In genomic region chr9:106880081-106880480, GRCh38 we compare ENCODE assay signal across 15 cellular contexts. TPM values are rescaled to one million over a fixed set of nuclear protein-coding genes. Genes with fewer than 3 reads are reported as not detected.
DNase-seq lines count a peak whose midpoint lies in the region; ATAC-seq, FAIRE-seq and TF ChIP-seq lines count a peak whose summit lies in the region.
"Had no signal": no experiment of that assay in that cellular context is flagged by ENCODE, and none has a peak within 500 bp of the region (broad histone marks: within the 10 kb centered on the region; RNA-seq: fewer than 3 reads in every experiment).

No MANE protein-coding gene starts in this region.

- H3K36me3 Mint-ChIP-seq in activated T-cell treated with anti-CD3 and anti-CD28 coated beads, Interleukin-2, amount 50 U/mL, for 4 hours (ENCODE audit: insufficient read depth) = no peaks in the 10 kb centered on the region

- no peak overlapping the region for H3K9ac ChIP-seq in keratinocyte (ENCODE audit: control insufficient read depth, extremely low read depth, insufficient read depth, low read length)
- no peak overlapping the region for H3K9ac ChIP-seq in skeletal muscle tissue (ENCODE audit: low read depth in 1 of 3, low read length in 3 of 3)

- H3K9me3 ChIP-seq in keratinocyte (ENCODE audit: control insufficient read depth, low read depth, low read length) = no peaks in the 10 kb centered on the region
- no peaks in the 10 kb centered on the region for H3K9me3 ChIP-seq in skeletal muscle tissue (ENCODE audit: control insufficient read depth in 3 of 3, low read length in 3 of 3)
- H3K9me3 ChIP-seq in testis = no peaks in the 10 kb centered on the region
- H3K9me3 ChIP-seq: Caco-2 had no signal

- ATAC-seq in activated T-cell treated with anti-CD3 and anti-CD28 coated beads, Interleukin-2, amount 50 U/mL, for 4 hours = no peak
- ATAC-seq: stimulated activated naive CD8-positive, alpha-beta T cell treated with anti-CD3 and anti-CD28 coated beads, Interleukin-15, Interleukin-2, amounts not matched to agents 100 U/mL and 50 U/mL, for 24 hours had no signal

- H3K36me3 ChIP-seq in keratinocyte (ENCODE audit: control insufficient read depth in 2 of 2, extremely low read depth in 1 of 2, insufficient read depth in 2 of 2, low read length in 2 of 2) = peaks cover 0 to 5% of the 10 kb centered on the region in 2 experiments
- H3K36me3 ChIP-seq in skeletal muscle tissue (ENCODE audit: control insufficient read depth in 3 of 3, insufficient read depth in 3 of 3, low read length in 3 of 3) = no peaks in the 10 kb centered on the region
- no peaks in the 10 kb centered on the region for H3K36me3 ChIP-seq in testis (ENCODE audit: low read depth, missing control alignments)
- no peaks in the 10 kb centered on the region for H3K36me3 ChIP-seq in H7 (replicated peaks; ENCODE audit: control insufficient read depth, insufficient read depth, low read length)

- H3K9me3 Mint-ChIP-seq in activated T-cell treated with anti-CD3 and anti-CD28 coated beads, Interleukin-2, amount 50 U/mL, for 4 hours = no peaks in the 10 kb centered on the region

- H3K4me1 ChIP-seq in keratinocyte (ENCODE audit: control insufficient read depth, extremely low read depth, insufficient read depth, low read length) (peaks cover 58% of the 10 kb centered on the region), skeletal muscle tissue (ENCODE audit: control insufficient read depth in 3 of 3, insufficient read depth in 3 of 3, low read length in 3 of 3) (peaks cover 57 to 63% (median 58%) of the 10 kb centered on the region in 3 donors), testis (peaks cover 39% of the 10 kb centered on the region)

- H2AFZ ChIP-seq in keratinocyte (ENCODE audit: control insufficient read depth, low read length) = no peak overlapping the region

- dilution Hi-C loops in keratinocyte (cut with MboI; ENCODE audit: extremely low pct_ligation_motif_present, low sequenced_read_pairs) = no loop called here

- no peaks in the 10 kb centered on the region for H3K27me3 Mint-ChIP-seq in activated T-cell treated with anti-CD3 and anti-CD28 coated beads, Interleukin-2, amount 50 U/mL, for 4 hours (ENCODE audit: low read depth)

- peaks cover 82% of the 10 kb centered on the region for H3K79me2 ChIP-seq in keratinocyte (ENCODE audit: control insufficient read depth, insufficient read depth, low read length)

- H3K27ac ChIP-seq in dorsolateral prefrontal cortex = peak overlapping the region; percentile 59 to 95 (median 86)
- H3K27ac ChIP-seq in keratinocyte (ENCODE audit: control insufficient read depth, insufficient read depth, low read length) = peak overlapping the region; percentile 70
- H3K27ac ChIP-seq in skeletal muscle tissue (ENCODE audit: low read depth, low read length) = peak overlapping the region; percentile 60
- peak overlapping the region in 1 of 2 donors; percentile 8 for H3K27ac ChIP-seq in testis

- H3K4me3 ChIP-seq in dorsolateral prefrontal cortex = peak overlapping the region in 13 of 59 donors; percentile 4 to 47 (median 23)
- no peak overlapping the region for H3K4me3 ChIP-seq in keratinocyte (ENCODE audit: control insufficient read depth in 2 of 3, extremely low read depth in 1 of 3, insufficient read depth in 2 of 3, low read depth in 1 of 3, low read length in 3 of 3)
- no peak overlapping the region for H3K4me3 ChIP-seq in skeletal muscle tissue (ENCODE audit: low read length in 3 of 3)
- no peak overlapping the region for H3K4me3 ChIP-seq in testis
- no peak overlapping the region for H3K4me3 ChIP-seq in H7 (ENCODE audit: insufficient read depth, low read depth, low read length)
- H3K4me3 ChIP-seq: coronary artery had no signal

- 76 to 84% methylated on average over 5 of the region's 5 CpGs for WGBS in testis, 2 donors

- TF ChIP-seq CTCF in dorsolateral prefrontal cortex (IDR thresholded peaks at IDR 0.05 in 54 of 56, conservative IDR thresholded peaks at IDR 0.05 in 2 of 56; ENCODE audit: low read depth in 1 of 56, partially characterized antibody in 56 of 56) (no peak), keratinocyte (optimal IDR thresholded peaks at IDR 0.05 in 1 of 3, IDR thresholded peaks at IDR 0.05 in 1 of 3, conservative IDR thresholded peaks at IDR 0.05 in 1 of 3; ENCODE audit: extremely low read depth in 1 of 3, insufficient read depth in 2 of 3, low read length in 3 of 3) (no peak), testis (IDR thresholded peaks at IDR 0.05) (no peak)

- DNase-seq in H54 (ENCODE audit: insufficient read length, low spot score) (no peak), dorsolateral prefrontal cortex (no peak), keratinocyte (ENCODE audit: low read depth, low spot score) (no peak), testis (no peak), H7 (no peak)
- no peak for DNase-seq in activated CD4-positive, CD25-positive, alpha-beta regulatory T cell treated with anti-CD3 and anti-CD28 coated beads, Interleukin-2, amount 50 U/mL, for 72 hours
- DNase-seq in activated T-cell treated with anti-CD3 and anti-CD28 coated beads, Interleukin-2, amount 50 U/mL, for 4 hours = no peak
- DNase-seq: activated CD4-positive, CD25-positive, alpha-beta regulatory T cell; activated CD8-positive, alpha-beta memory T cell treated with anti-CD3 and anti-CD28 coated beads, Interleukin-2, amount 50 U/mL, for 4 hours; Caco-2; NCI-H1048; stimulated activated naive CD8-positive, alpha-beta T cell treated with anti-CD3 and anti-CD28 coated beads, Interleukin-15, Interleukin-2, amounts not matched to agents 100 U/mL and 50 U/mL, for 24 hours had no signal

- FAIRE-seq in H54 (lab: Jason Lieb, UNC) (peak; percentile 20), keratinocyte (lab: Jason Lieb, UNC) (peak; percentile 65)
- FAIRE-seq: GM18507 had no signal

- no peak for TF ChIP-seq POLR2A in H54 (IDR thresholded peaks at IDR 0.05; ENCODE audit: low read depth, low read length)
- no peak for TF ChIP-seq POLR2A in testis (IDR thresholded peaks at IDR 0.05)

- no peaks in the 10 kb centered on the region for H3K4me1 Mint-ChIP-seq in activated T-cell treated with anti-CD3 and anti-CD28 coated beads, Interleukin-2, amount 50 U/mL, for 4 hours (ENCODE audit: low read depth)

- H3K9me1 ChIP-seq in keratinocyte (ENCODE audit: control insufficient read depth, extremely low read depth, insufficient read depth, low read length) = peaks cover 5% of the 10 kb centered on the region

- H3K4me2 ChIP-seq in keratinocyte (ENCODE audit: control insufficient read depth, extremely low read depth, insufficient read depth, low read depth, low read length) = peak overlapping the region; percentile 57

- H3K27me3 ChIP-seq in dorsolateral prefrontal cortex (no peaks in the 10 kb centered on the region), keratinocyte (ENCODE audit: control insufficient read depth, extremely low read depth, insufficient read depth, low read length) (no peaks in the 10 kb centered on the region), skeletal muscle tissue (ENCODE audit: control insufficient read depth in 3 of 3, insufficient read depth in 3 of 3, low read length in 3 of 3) (no peaks in the 10 kb centered on the region), testis (no peaks in the 10 kb centered on the region), H7 (ENCODE audit: control insufficient read depth, insufficient read depth, low read length) (no peaks in the 10 kb centered on the region)

- H3K4me3 Mint-ChIP-seq in activated T-cell treated with anti-CD3 and anti-CD28 coated beads, Interleukin-2, amount 50 U/mL, for 4 hours = no peak overlapping the region

- H4K20me1 ChIP-seq in keratinocyte (ENCODE audit: control insufficient read depth, extremely low read depth, insufficient read depth, low read length) = no peaks in the 10 kb centered on the region

- intact Hi-C loops in dorsolateral prefrontal cortex (cut with DNase I) = no loop called here
- intact Hi-C loops in testis (cut with DNase I; ENCODE audit: low total_unique reads) = no loop called here

RNA-seq across cellular contexts. Expression of gene ZNF462, which starts 17.1 kb away (rescaled TPM):
- total RNA-seq in dorsolateral prefrontal cortex (10 to 100 TPM; 28.3 to 76.5 (median 48.5) TPM), skeletal muscle tissue (28.7 TPM), testis (10 to 100 TPM; 53.2 to 61.6 TPM)
- polyA plus RNA-seq in keratinocyte (6.9 to 9.5 TPM (median 7.8 TPM) in 3 replicates), testis (ENCODE audit: insufficient read depth, low read depth, low replicate concordance) (31.5 TPM)
- 7.5 TPM for polyA plus RNA-seq in keratinocyte (2011; ENCODE audit: low read depth)
- 7.5 and 7.9 TPM in 2 replicates for polyA plus RNA-seq in keratinocyte (2011; cell fraction: cytosol; rRNA removed)
- 31.0 and 35.9 TPM in 2 replicates for polyA plus RNA-seq in keratinocyte (2011; cell fraction: nucleus; rRNA removed)
- polyA plus RNA-seq in keratinocyte (2012; ENCODE audit: low replicate concordance) = 3.9 and 10.5 TPM in 2 replicates
- 28.3 to 79.5 TPM (median 44.0 TPM) in 3 replicates for polyA minus RNA-seq in keratinocyte
- 18.6 TPM for polyA minus RNA-seq in keratinocyte (2011; cell fraction: cytosol; rRNA and poly(A)+ RNA removed)
- 49.9 and 97.1 TPM in 2 replicates for polyA minus RNA-seq in keratinocyte (2011; cell fraction: nucleus; rRNA and poly(A)+ RNA removed)
- total RNA-seq in H7 (2014; rRNA removed; shearing (Covaris generic)) = 34.7 and 36.4 TPM in 2 replicates
- under 1 TPM; 0.19 to 0.34 (median 0.25) TPM for total RNA-seq in activated T-cell treated with anti-CD3 and anti-CD28 coated beads, Interleukin-2, amount 50 U/mL, for 4 hours

Comparison
In these comparisons a context has a peak if more than half of its experiments do, and no peak if none do; other contexts are left out.
1. RNA of gene ZNF462, which starts 17.1 kb away (total RNA-seq): 53.2 to 61.6 TPM in testis, 28.3 to 76.5 TPM in dorsolateral prefrontal cortex, 34.7 to 36.4 TPM in H7 and 28.7 TPM in skeletal muscle tissue (single experiment); 0.19 to 0.34 TPM in activated T-cell treated with anti-CD3 and anti-CD28 coated beads, Interleukin-2, amount 50 U/mL, for 4 hours; every median in the first group is over 10 times any median in the second.